ENCODE assay signal across 8 cellular contexts in genomic region chr20:49046087-49046900, GRCh38. TPM values are rescaled to one million over a fixed set of nuclear protein-coding genes. Genes with fewer than 3 reads are reported as not detected.
DNase-seq lines count a peak whose midpoint lies in the region; ATAC-seq and TF ChIP-seq lines count a peak whose summit lies in the region.

A gene with protein sequence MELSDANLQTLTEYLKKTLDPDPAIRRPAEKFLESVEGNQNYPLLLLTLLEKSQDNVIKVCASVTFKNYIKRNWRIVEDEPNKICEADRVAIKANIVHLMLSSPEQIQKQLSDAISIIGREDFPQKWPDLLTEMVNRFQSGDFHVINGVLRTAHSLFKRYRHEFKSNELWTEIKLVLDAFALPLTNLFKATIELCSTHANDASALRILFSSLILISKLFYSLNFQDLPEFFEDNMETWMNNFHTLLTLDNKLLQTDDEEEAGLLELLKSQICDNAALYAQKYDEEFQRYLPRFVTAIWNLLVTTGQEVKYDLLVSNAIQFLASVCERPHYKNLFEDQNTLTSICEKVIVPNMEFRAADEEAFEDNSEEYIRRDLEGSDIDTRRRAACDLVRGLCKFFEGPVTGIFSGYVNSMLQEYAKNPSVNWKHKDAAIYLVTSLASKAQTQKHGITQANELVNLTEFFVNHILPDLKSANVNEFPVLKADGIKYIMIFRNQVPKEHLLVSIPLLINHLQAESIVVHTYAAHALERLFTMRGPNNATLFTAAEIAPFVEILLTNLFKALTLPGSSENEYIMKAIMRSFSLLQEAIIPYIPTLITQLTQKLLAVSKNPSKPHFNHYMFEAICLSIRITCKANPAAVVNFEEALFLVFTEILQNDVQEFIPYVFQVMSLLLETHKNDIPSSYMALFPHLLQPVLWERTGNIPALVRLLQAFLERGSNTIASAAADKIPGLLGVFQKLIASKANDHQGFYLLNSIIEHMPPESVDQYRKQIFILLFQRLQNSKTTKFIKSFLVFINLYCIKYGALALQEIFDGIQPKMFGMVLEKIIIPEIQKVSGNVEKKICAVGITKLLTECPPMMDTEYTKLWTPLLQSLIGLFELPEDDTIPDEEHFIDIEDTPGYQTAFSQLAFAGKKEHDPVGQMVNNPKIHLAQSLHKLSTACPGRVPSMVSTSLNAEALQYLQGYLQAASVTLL (plus strand): TSS chr20:49046312. CDS start chr20:49058464, 12,152 bp downstream.

- CTCF ChIA-PET in RWPE1 (lab: Yijun Ruan, JAX), result interaction anchor here (0.5 to 1.3 kb wide), 6 partner anchors 13 to 78 kb away, joined by 3 to 5 read pairs (median 4); no protein-coding TSS in a partner anchor
- CTCF ChIA-PET in naive thymus-derived CD4-positive, alpha-beta T cell (lab: Charles Lee), result interaction anchor here (0.7 kb wide), 1 partner anchor 11 kb away, joined by 3 read pairs; no protein-coding TSS in a partner anchor

- H3K9ac ChIP-seq in fibroblast of lung (ENCODE audit: insufficient read depth, low read length), result peak within 1 kb of the TSS; percentile 86

- intact Hi-C loops in naive thymus-derived CD4-positive, alpha-beta T cell (cut with micrococcal nuclease), result loop anchor here (1.0 to 5.0 kb wide), 10 partner anchors 8 to 1689 kb away; partner anchors contain the start of genes ARFGEF2 (in 2 of the 2), DDX27 (in 2 of the 2), STAU1 (in 2 of the 2) and ZNFX1 (in 2 of the 2)

- peaks cover 46% of the 10 kb centered on the region for H3K79me2 ChIP-seq in fibroblast of lung (ENCODE audit: control insufficient read depth, insufficient read depth, low read length)

- H3K4me2 ChIP-seq in fibroblast of lung (ENCODE audit: extremely low read depth, insufficient read depth, low read length), result peak within 1 kb of the TSS; percentile 97

- H3K4me1 Mint-ChIP-seq in activated T-helper 17 cell treated with anti-CD3 and anti-CD28 coated beads, Interleukin-2, amount 50 U/mL, for 72 hours, result peaks cover 13% of the 10 kb centered on the region
- peaks cover 24 to 51% (median 42%) of the 10 kb centered on the region in 7 donors for H3K4me1 Mint-ChIP-seq in naive thymus-derived CD4-positive, alpha-beta T cell
- H3K4me1 Mint-ChIP-seq in stimulated activated naive B cell treated with anti-CD40 and anti-IgM and Interleukin-4, amounts not matched to agents 10 μg/mL and 1 μg/mL and 100 μg/mL, for 72 hours, result peaks cover 17 to 42% of the 10 kb centered on the region in 2 donors

- peak; percentile 93 for ATAC-seq in activated T-helper 17 cell treated with anti-CD3 and anti-CD28 coated beads, Interleukin-2, amount 50 U/mL, for 72 hours (replicated peaks)
- ATAC-seq in naive thymus-derived CD4-positive, alpha-beta T cell, result peak; percentile 92
- peak; percentile 90 to 91 for ATAC-seq in stimulated activated naive B cell treated with anti-CD40 and anti-IgM and Interleukin-4, amounts not matched to agents 10 μg/mL and 1 μg/mL and 100 μg/mL, for 72 hours (replicated peaks)

- TF ChIP-seq CTCF in LNCaP clone FGC (IDR thresholded peaks at IDR 0.05; ENCODE audit: control insufficient read depth, extremely low read depth, insufficient read depth) (no peak), RWPE1 (conservative IDR thresholded peaks at IDR 0.05; ENCODE audit: low read depth) (no peak), fibroblast of lung (conservative IDR thresholded peaks at IDR 0.05 in 1 of 2, IDR thresholded peaks at IDR 0.05 in 1 of 2; ENCODE audit: low read depth in 1 of 2, low read length in 2 of 2) (no peak)

- peak within 1 kb of the TSS; percentile 94 for H3K4me3 Mint-ChIP-seq in activated T-helper 17 cell treated with anti-CD3 and anti-CD28 coated beads, Interleukin-2, amount 50 U/mL, for 72 hours
- H3K4me3 Mint-ChIP-seq in naive thymus-derived CD4-positive, alpha-beta T cell, result peak within 1 kb of the TSS; percentile 94 to 99 (median 98)
- H3K4me3 Mint-ChIP-seq in stimulated activated naive B cell treated with anti-CD40 and anti-IgM and Interleukin-4, amounts not matched to agents 10 μg/mL and 1 μg/mL and 100 μg/mL, for 72 hours, result peak within 1 kb of the TSS; percentile 99 to 100

- H3K9me3 Mint-ChIP-seq in activated T-helper 17 cell treated with anti-CD3 and anti-CD28 coated beads, Interleukin-2, amount 50 U/mL, for 72 hours, result no peaks in the 10 kb centered on the region
- H3K9me3 Mint-ChIP-seq in naive thymus-derived CD4-positive, alpha-beta T cell, result peaks cover 0 to 2% (median 0%) of the 10 kb centered on the region in 11 donors
- H3K9me3 Mint-ChIP-seq in stimulated activated naive B cell treated with anti-CD40 and anti-IgM and Interleukin-4, amounts not matched to agents 10 μg/mL and 1 μg/mL and 100 μg/mL, for 72 hours, result no peaks in the 10 kb centered on the region

- peak within 1 kb of the TSS; percentile 96 for H3K27ac Mint-ChIP-seq in activated T-helper 17 cell treated with anti-CD3 and anti-CD28 coated beads, Interleukin-2, amount 50 U/mL, for 72 hours
- peak within 1 kb of the TSS; percentile 92 to 100 (median 98) for H3K27ac Mint-ChIP-seq in naive thymus-derived CD4-positive, alpha-beta T cell
- peak within 1 kb of the TSS; percentile 100 for H3K27ac Mint-ChIP-seq in stimulated activated naive B cell treated with anti-CD40 and anti-IgM and Interleukin-4, amounts not matched to agents 10 μg/mL and 1 μg/mL and 100 μg/mL, for 72 hours

- DNase-seq in Daoy (ENCODE audit: low read depth) (peak; percentile 97), GOT3 (lab: John Stamatoyannopoulos, UW) (peak; percentile 91), LNCaP clone FGC (ENCODE audit: low read depth) (peak; percentile 88), RWPE1 (ENCODE audit: low spot score) (peak; percentile 99), fibroblast of lung (ENCODE audit: low read depth in 2 of 2) (peak; percentile 91 to 95)
- DNase-seq in naive thymus-derived CD4-positive, alpha-beta T cell, result peak; percentile 90 to 98 (median 95)
- DNase-seq in stimulated activated naive B cell treated with anti-CD40 and anti-IgM and Interleukin-4, amounts not matched to agents 10 μg/mL and 1 μg/mL and 100 μg/mL, for 72 hours, result peak; percentile 93

- no peaks in the 10 kb centered on the region for H3K27me3 ChIP-seq in fibroblast of lung (ENCODE audit: control insufficient read depth, insufficient read depth, low read length)
- H3K27me3 ChIP-seq in naive thymus-derived CD4-positive, alpha-beta T cell (ENCODE audit: control insufficient read depth in 2 of 2, insufficient read depth in 2 of 2, low read length in 2 of 2), result no peaks in the 10 kb centered on the region

- POLR2A ChIA-PET in RWPE1 (lab: Yijun Ruan, JAX; ENCODE audit: low non-redundant PET), result no interaction called here
- POLR2A ChIA-PET in naive thymus-derived CD4-positive, alpha-beta T cell (lab: Charles Lee), result interaction anchor here (0.5 to 2.5 kb wide), 14 partner anchors 9 to 235 kb away, joined by 3 to 13 read pairs (median 5); partner anchors contain the start of gene ZNFX1

- no peaks in the 10 kb centered on the region for H3K27me3 Mint-ChIP-seq in activated T-helper 17 cell treated with anti-CD3 and anti-CD28 coated beads, Interleukin-2, amount 50 U/mL, for 72 hours
- H3K27me3 Mint-ChIP-seq in naive thymus-derived CD4-positive, alpha-beta T cell, result peaks cover 0 to 4% (median 0%) of the 10 kb centered on the region in 5 donors
- no peaks in the 10 kb centered on the region for H3K27me3 Mint-ChIP-seq in stimulated activated naive B cell treated with anti-CD40 and anti-IgM and Interleukin-4, amounts not matched to agents 10 μg/mL and 1 μg/mL and 100 μg/mL, for 72 hours

- H3K9me3 ChIP-seq in fibroblast of lung (ENCODE audit: control insufficient read depth, insufficient read depth, low read depth, low read length), result no peaks in the 10 kb centered on the region
- no peaks in the 10 kb centered on the region for H3K9me3 ChIP-seq in naive thymus-derived CD4-positive, alpha-beta T cell (ENCODE audit: control insufficient read depth in 2 of 3, low read length in 3 of 3)

- peaks cover 47% of the 10 kb centered on the region for H3K36me3 Mint-ChIP-seq in activated T-helper 17 cell treated with anti-CD3 and anti-CD28 coated beads, Interleukin-2, amount 50 U/mL, for 72 hours (ENCODE audit: low read depth)
- H3K36me3 Mint-ChIP-seq in naive thymus-derived CD4-positive, alpha-beta T cell, result peaks cover 0 to 18% (median 6%) of the 10 kb centered on the region in 5 donors
- peaks cover 12 to 24% of the 10 kb centered on the region in 2 donors for H3K36me3 Mint-ChIP-seq in stimulated activated naive B cell treated with anti-CD40 and anti-IgM and Interleukin-4, amounts not matched to agents 10 μg/mL and 1 μg/mL and 100 μg/mL, for 72 hours

- peak within 1 kb of the TSS; percentile 69 for H3K4me3 ChIP-seq in LNCaP clone FGC (ENCODE audit: low read depth, low read length)
- peak within 1 kb of the TSS; percentile 92 to 99 (median 96) for H3K4me3 ChIP-seq in fibroblast of lung (replicated peaks in 1 of 4; ENCODE audit: control extremely low read depth in 1 of 4, insufficient read depth in 1 of 4, low read depth in 3 of 4, low read length in 4 of 4)
- peak within 1 kb of the TSS; percentile 99 for H3K4me3 ChIP-seq in naive thymus-derived CD4-positive, alpha-beta T cell (ENCODE audit: low read length)

- peaks cover 2% of the 10 kb centered on the region for H4K20me1 ChIP-seq in fibroblast of lung (ENCODE audit: control insufficient read depth, extremely low read depth, insufficient read depth, low read length)

- H3K27ac ChIP-seq in RWPE1 (peak within 1 kb of the TSS; percentile 91), fibroblast of lung (ENCODE audit: insufficient read depth, low read length) (peak within 1 kb of the TSS; percentile 92)
- H3K27ac ChIP-seq in naive thymus-derived CD4-positive, alpha-beta T cell (ENCODE audit: low read depth, low read length), result peak within 1 kb of the TSS; percentile 89

- peaks cover 8% of the 10 kb centered on the region for H3K4me1 ChIP-seq in fibroblast of lung (ENCODE audit: control insufficient read depth, extremely low read depth, insufficient read depth, low read length)
- H3K4me1 ChIP-seq in naive thymus-derived CD4-positive, alpha-beta T cell (ENCODE audit: control insufficient read depth in 2 of 2, insufficient read depth in 2 of 2, low read length in 2 of 2), result peaks cover 11 to 14% of the 10 kb centered on the region in 2 donors

- H2AFZ ChIP-seq in fibroblast of lung (ENCODE audit: low read length), result peak within 1 kb of the TSS; percentile 95

- H3K36me3 ChIP-seq in fibroblast of lung (ENCODE audit: control insufficient read depth, insufficient read depth, low read length), result no peaks in the 10 kb centered on the region
- H3K36me3 ChIP-seq in naive thymus-derived CD4-positive, alpha-beta T cell (ENCODE audit: control insufficient read depth in 2 of 3, insufficient read depth in 3 of 3, low read length in 3 of 3), result peaks cover 0 to 5% (median 0%) of the 10 kb centered on the region in 3 experiments

RNA-seq across cellular contexts. Expression of the gene that starts here (rescaled TPM):
- 187 and 209 TPM in 2 replicates for total RNA-seq in Daoy (2014; rRNA removed; shearing (Covaris generic))
- total RNA-seq in activated T-helper 17 cell treated with anti-CD3 and anti-CD28 coated beads, Interleukin-2, amount 50 U/mL, for 72 hours, result 100 to 1,000 TPM in 1 of 2 donors, 10 to 100 TPM in 1; 59.5 to 138 TPM
- total RNA-seq in fibroblast of lung, result 46.5 and 52.5 TPM in 2 replicates
- 44.8 and 85.7 TPM in 2 replicates for polyA plus RNA-seq in fibroblast of lung
- 38.8 and 75.1 TPM in 2 replicates for polyA plus RNA-seq in fibroblast of lung (2012)
- polyA minus RNA-seq in fibroblast of lung (ENCODE audit: low replicate concordance), result 4.6 and 13.7 TPM in 2 replicates
- 10 to 100 TPM; 23.3 to 73.0 (median 41.1) TPM for total RNA-seq in naive thymus-derived CD4-positive, alpha-beta T cell
- 10 to 100 TPM; 25.0 to 38.4 TPM for polyA plus RNA-seq in naive thymus-derived CD4-positive, alpha-beta T cell

Comparison
In these comparisons a context has a peak if more than half of its experiments do, and no peak if none do; other contexts are left out.
1. Peak in every context shown above with its lines: DNase-seq, ATAC-seq, H3K4me3 ChIP-seq and H3K27ac ChIP-seq.